In genomic region chr14:68862954-68863594, GRCh38 we compare ENCODE assay signal across 1 cellular context.
TF ChIP-seq lines count a peak whose summit lies in the region.

No MANE protein-coding gene starts in this region.

TF ChIP-seq in H1, 55 proteins besides CTCF, POLR2A, EP300 and RAD21 (continued from another document):
- TF ChIP-seq PHF8 (conservative IDR thresholded peaks at IDR 0.05; ENCODE audit: low read depth, low read length) (no peak), KDM4A (IDR thresholded peaks at IDR 0.05; ENCODE audit: low read depth, low read length, severe bottlenecking) (no peak), POU5F1 (IDR thresholded peaks at IDR 0.05; ENCODE audit: low read depth, low read length) (no peak)
TF ChIP-seq in H1: peak in this region for 0.
